In genomic region chr10:103147645-103148044, GRCh38 we compare ENCODE assay signal across 12 cellular contexts.
"Had no signal": no experiment of that assay in that cellular context is flagged by ENCODE, and none has a peak within 500 bp of the region (broad histone marks: within the 10 kb centered on the region; RNA-seq: fewer than 3 reads in every experiment).

No MANE protein-coding gene starts in this region.

- H3K27ac ChIP-seq: colonic mucosa, stomach, upper lobe of right lung had no signal

- ATAC-seq: gastroesophageal sphincter; heart left ventricle; sciatic nerve; stimulated activated effector memory CD8-positive, alpha-beta T cell treated with anti-CD3 and anti-CD28 coated beads, Interleukin-12 subunit alpha, Interleukin-12 subunit beta, amount 100 ng/mL, for 72 hours; upper lobe of right lung had no signal

- H3K9me3 ChIP-seq: colonic mucosa, gastroesophageal sphincter, heart left ventricle, stomach, upper lobe of right lung had no signal

- H3K27me3 ChIP-seq: colonic mucosa, gastroesophageal sphincter, heart left ventricle, stomach, upper lobe of right lung had no signal

- H3K4me1 ChIP-seq: colonic mucosa had no signal

- DNase-seq: activated CD4-positive, alpha-beta T cell treated with anti-CD3 and anti-CD28 coated beads, Interleukin-2, amount 50 U/mL, for 4 hours; activated naive CD4-positive, alpha-beta T cell treated with Interleukin-2 at 50 U/mL for 16 hours; central memory CD4-positive, alpha-beta T cell; colonic mucosa; heart left ventricle; kidney glomerular epithelial cell; stimulated activated CD4-positive, alpha-beta T cell treated with anti-CD3 and anti-CD28 coated beads, Interleukin-4, amount 100 ng/mL, for 24 hours; stomach; upper lobe of right lung had no signal

- H3K4me3 ChIP-seq: colonic mucosa, gastroesophageal sphincter, heart left ventricle, stomach, upper lobe of right lung had no signal

- H3K36me3 ChIP-seq: colonic mucosa had no signal
